Comparison of ENCODE assay signal across 8 cellular contexts in the genomic region with DNA sequence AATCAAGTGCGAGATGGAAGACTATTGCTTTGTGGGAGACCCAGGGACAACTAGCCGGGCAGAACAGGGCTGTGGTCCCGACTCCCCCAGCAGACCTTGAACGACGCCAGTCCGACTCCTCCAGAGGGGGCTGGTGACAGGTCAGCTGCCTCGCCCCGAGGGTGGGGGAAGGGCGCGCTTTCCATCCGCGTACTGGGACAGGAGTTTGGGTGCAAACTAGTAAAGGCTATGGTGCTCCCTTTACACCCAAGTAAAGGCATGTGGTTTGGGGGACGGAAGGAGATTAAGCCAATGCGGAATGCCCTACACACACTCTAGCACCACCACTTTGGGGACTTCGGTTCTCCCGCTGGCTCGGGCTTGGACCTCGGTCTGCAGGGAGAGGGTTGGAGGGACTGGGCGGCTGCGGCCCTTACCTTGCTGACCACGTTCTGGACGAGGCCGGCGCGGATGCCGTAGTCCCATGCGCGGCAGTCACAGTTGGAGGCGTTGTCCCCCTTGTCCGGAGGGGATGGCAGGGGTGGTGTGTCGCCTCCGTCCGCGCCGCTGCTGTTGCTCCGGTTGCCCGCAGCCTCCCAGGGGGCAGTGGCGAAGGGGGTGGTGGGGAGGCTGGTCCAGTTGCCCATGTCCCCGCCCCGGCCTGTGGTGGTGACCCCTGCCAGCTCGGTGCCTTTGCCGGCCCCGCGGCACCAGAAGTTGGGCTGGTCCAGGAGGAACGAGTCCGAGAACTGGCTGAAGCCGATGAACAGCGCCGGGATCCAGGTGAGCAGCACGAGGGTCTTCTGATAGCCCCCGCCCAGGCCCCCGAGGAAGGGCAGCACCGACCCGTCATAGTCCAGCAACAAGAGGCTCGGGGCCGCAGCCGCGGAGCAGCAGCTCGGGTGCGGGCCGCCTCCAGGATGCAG. TPM values are rescaled to one million over a fixed set of nuclear protein-coding genes. Genes with fewer than 3 reads are reported as not detected.
DNase-seq lines count a peak whose midpoint lies in the region; ATAC-seq, FAIRE-seq and TF ChIP-seq lines count a peak whose summit lies in the region.

No MANE protein-coding gene starts in this region.

- H3K27me3 ChIP-seq in MM.1S (replicated peaks; ENCODE audit: insufficient read depth, low read length) = peaks cover 11% of the 10 kb centered on the region; the same call in 1 of the 2 replicates
- H3K27me3 ChIP-seq in mesenchymal stem cell (ENCODE audit: control insufficient read depth in 1 of 2, insufficient read depth in 1 of 2, low read length in 2 of 2) = peaks cover 0 to 54% of the 10 kb centered on the region in 2 experiments

- H3K4me2 ChIP-seq in MM.1S (ENCODE audit: low read depth, low read length) (peak overlapping the region; percentile 100), mesenchymal stem cell (ENCODE audit: low read length, poor library complexity, severe bottlenecking) (peak overlapping the region; percentile 98)

- H3K79me2 ChIP-seq in MM.1S (ENCODE audit: low read length) = no peaks in the 10 kb centered on the region

- peak overlapping the region in 1 of 2 experiments; percentile 29 for H3K23ac ChIP-seq in mesenchymal stem cell (ENCODE audit: low read length in 2 of 2)

- WGBS in mesenchymal stem cell = 1% methylated on average over 30 of the region's 61 CpGs

- intact Hi-C loops in activated CD8-positive, alpha-beta T cell treated with anti-CD3 and anti-CD28 coated beads for 36 hours (cut with micrococcal nuclease) = loop anchor here (5.0 kb wide), 1 partner anchor 43 kb away; no protein-coding TSS in a partner anchor

- H3K4me3 Mint-ChIP-seq in activated CD8-positive, alpha-beta T cell treated with anti-CD3 and anti-CD28 coated beads for 36 hours = no peak overlapping the region

- no peaks in the 10 kb centered on the region for H3F3A ChIP-seq in MM.1S (ENCODE audit: insufficient read depth, low read length)

- H3K36me3 ChIP-seq in MM.1S (replicated peaks; ENCODE audit: insufficient read depth, low read length) (no peaks in the 10 kb centered on the region), mesenchymal stem cell (ENCODE audit: control insufficient read depth in 1 of 2, insufficient read depth in 2 of 2, low read depth in 1 of 2, low read length in 2 of 2) (no peaks in the 10 kb centered on the region)

- CTCF ChIA-PET in activated CD8-positive, alpha-beta T cell treated with anti-CD3 and anti-CD28 coated beads for 36 hours (lab: Charles Lee) = interaction anchor here (0.8 kb wide), 1 partner anchor 10 kb away, joined by 3 read pairs; no protein-coding TSS in a partner anchor

- H2BK12ac ChIP-seq in mesenchymal stem cell (ENCODE audit: low read length in 2 of 2) = no peak overlapping the region

- peaks cover 5% of the 10 kb centered on the region for H3K4me1 Mint-ChIP-seq in activated CD8-positive, alpha-beta T cell treated with anti-CD3 and anti-CD28 coated beads for 36 hours (ENCODE audit: low read depth)

- H3K9ac ChIP-seq in MM.1S (ENCODE audit: low read length) = no peak overlapping the region; the same call in 1 of the 2 replicates
- peak overlapping the region; percentile 90 for H3K9ac ChIP-seq in mesenchymal stem cell (ENCODE audit: low read length)

- H2BK5ac ChIP-seq in mesenchymal stem cell (ENCODE audit: low read depth, low read length, poor library complexity, severe bottlenecking) = no peak overlapping the region

- H3K79me1 ChIP-seq in mesenchymal stem cell (replicated peaks; ENCODE audit: low read length, poor library complexity, severe bottlenecking) = no peaks in the 10 kb centered on the region

- H2AFZ ChIP-seq in MM.1S (ENCODE audit: low read length) = peak overlapping the region; percentile 84
- H2AFZ ChIP-seq in mesenchymal stem cell (ENCODE audit: low read depth, low read length) = no peak overlapping the region

- H3K18ac ChIP-seq in mesenchymal stem cell (ENCODE audit: low read depth in 1 of 2, low read length in 2 of 2) = peak overlapping the region in 1 of 2 experiments; percentile 22

- no peak for FAIRE-seq in urothelium cell line (lab: Jason Lieb, UNC)

- H3K9me3 Mint-ChIP-seq in activated CD8-positive, alpha-beta T cell treated with anti-CD3 and anti-CD28 coated beads for 36 hours = no peaks in the 10 kb centered on the region

- no peak overlapping the region for H2BK15ac ChIP-seq in mesenchymal stem cell (ENCODE audit: low read depth, poor library complexity, severe bottlenecking)

- H4K8ac ChIP-seq in mesenchymal stem cell (ENCODE audit: low read length) = no peak overlapping the region

- H2BK120ac ChIP-seq in mesenchymal stem cell (ENCODE audit: low read depth, low read length) = no peak overlapping the region

- H3K4ac ChIP-seq in mesenchymal stem cell (ENCODE audit: low read depth in 1 of 2, low read length in 2 of 2) = no peak overlapping the region

- no peaks in the 10 kb centered on the region for H3K9me2 ChIP-seq in MM.1S (replicated peaks; ENCODE audit: insufficient read depth, low read length)

- no peak overlapping the region for H2AK5ac ChIP-seq in mesenchymal stem cell (ENCODE audit: low read length, severe bottlenecking)

- TF ChIP-seq CTCF in MM.1S (IDR thresholded peaks at IDR 0.05; ENCODE audit: low read length) = no peak
- no peak for TF ChIP-seq CTCF in activated CD8-positive, alpha-beta T cell treated with anti-CD3 and anti-CD28 coated beads for 36 hours (IDR thresholded peaks at IDR 0.05)

- DNase-seq in ELF-1 (ENCODE audit: low read depth, low spot score) = peak; percentile 49
- no peak for DNase-seq in MM.1S
- peak; percentile 31 for DNase-seq in dermis blood vessel endothelial cell
- no peak for DNase-seq in mesenchymal stem cell
- peak; percentile 39 for DNase-seq in urothelium cell line (ENCODE audit: low spot score)
- no peak for DNase-seq in activated CD8-positive, alpha-beta T cell treated with anti-CD3 and anti-CD28 coated beads for 36 hours

- ATAC-seq in activated CD8-positive, alpha-beta T cell treated with anti-CD3 and anti-CD28 coated beads for 36 hours = no peak
- no peak for ATAC-seq in GM19452 (IDR thresholded peaks at IDR 0.05; ENCODE audit: unreplicated experiment)
- ATAC-seq in GM18498 (IDR thresholded peaks at IDR 0.05; ENCODE audit: unreplicated experiment) = no peak

- POLR2A ChIA-PET in activated CD8-positive, alpha-beta T cell treated with anti-CD3 and anti-CD28 coated beads for 36 hours (lab: Charles Lee) = no interaction called here

- no peaks in the 10 kb centered on the region for H3K9me3 ChIP-seq in MM.1S (replicated peaks; ENCODE audit: insufficient read depth, low read length)
- no peaks in the 10 kb centered on the region for H3K9me3 ChIP-seq in mesenchymal stem cell (ENCODE audit: control insufficient read depth, low read length)

- no peaks in the 10 kb centered on the region for H3K36me3 Mint-ChIP-seq in activated CD8-positive, alpha-beta T cell treated with anti-CD3 and anti-CD28 coated beads for 36 hours (ENCODE audit: low read depth)

- peaks cover 26% of the 10 kb centered on the region for H3K27me3 Mint-ChIP-seq in activated CD8-positive, alpha-beta T cell treated with anti-CD3 and anti-CD28 coated beads for 36 hours

- H3K14ac ChIP-seq in mesenchymal stem cell (ENCODE audit: low read length in 2 of 2) = peak overlapping the region in 1 of 2 experiments; percentile 37

- H3K27ac ChIP-seq in MM.1S (ENCODE audit: low read length) (no peak overlapping the region), mesenchymal stem cell (ENCODE audit: low read length, poor library complexity, severe bottlenecking) (no peak overlapping the region)

- H3K27ac Mint-ChIP-seq in activated CD8-positive, alpha-beta T cell treated with anti-CD3 and anti-CD28 coated beads for 36 hours = no peak overlapping the region

- H3K4me3 ChIP-seq in MM.1S (ENCODE audit: low read length) = peak overlapping the region; percentile 76
- peak overlapping the region; percentile 58 to 94 for H3K4me3 ChIP-seq in mesenchymal stem cell (ENCODE audit: insufficient read depth in 1 of 2, low read depth in 1 of 2, low read length in 2 of 2)

- H4K91ac ChIP-seq in mesenchymal stem cell (ENCODE audit: low read length) = no peak overlapping the region

- H3K4me1 ChIP-seq in MM.1S (ENCODE audit: low read length) = peaks cover 5% of the 10 kb centered on the region; the same call in 1 of the 2 replicates
- H3K4me1 ChIP-seq in mesenchymal stem cell (ENCODE audit: control insufficient read depth, insufficient read depth, low read depth, low read length) = peaks cover 20% of the 10 kb centered on the region

- no peaks in the 10 kb centered on the region for H4K20me1 ChIP-seq in MM.1S (ENCODE audit: insufficient read depth, low read length)

RNA-seq across cellular contexts. Expression of gene SLC22A23, which starts 1.1 kb away (rescaled TPM):
- total RNA-seq in dermis blood vessel endothelial cell = 58.5 and 70.6 TPM in 2 replicates
- 0.03 TPM for polyA plus RNA-seq in mesenchymal stem cell (2013, experiment 1 of 2)
- polyA plus RNA-seq in mesenchymal stem cell (2013, experiment 2 of 2) = 0.03 TPM
- under 1 TPM; 0.16 to 0.34 TPM for total RNA-seq in activated CD8-positive, alpha-beta T cell treated with anti-CD3 and anti-CD28 coated beads for 36 hours

Comparison
In these comparisons a context has a peak if more than half of its experiments do, and no peak if none do; other contexts are left out.
1. DNase-seq: peak in ELF-1 (single experiment), dermis blood vessel endothelial cell (single experiment) and urothelium cell line (single experiment); none in MM.1S (single experiment), mesenchymal stem cell (single experiment) and activated CD8-positive, alpha-beta T cell treated with anti-CD3 and anti-CD28 coated beads for 36 hours (single experiment).
2. RNA of gene SLC22A23, which starts 1.1 kb away (total RNA-seq): 58.5 to 70.6 TPM in dermis blood vessel endothelial cell; 0.16 to 0.34 TPM in activated CD8-positive, alpha-beta T cell treated with anti-CD3 and anti-CD28 coated beads for 36 hours; every median in the first group is over 10 times any median in the second.